ENCODE assay signal across 12 cellular contexts in the genomic region with DNA sequence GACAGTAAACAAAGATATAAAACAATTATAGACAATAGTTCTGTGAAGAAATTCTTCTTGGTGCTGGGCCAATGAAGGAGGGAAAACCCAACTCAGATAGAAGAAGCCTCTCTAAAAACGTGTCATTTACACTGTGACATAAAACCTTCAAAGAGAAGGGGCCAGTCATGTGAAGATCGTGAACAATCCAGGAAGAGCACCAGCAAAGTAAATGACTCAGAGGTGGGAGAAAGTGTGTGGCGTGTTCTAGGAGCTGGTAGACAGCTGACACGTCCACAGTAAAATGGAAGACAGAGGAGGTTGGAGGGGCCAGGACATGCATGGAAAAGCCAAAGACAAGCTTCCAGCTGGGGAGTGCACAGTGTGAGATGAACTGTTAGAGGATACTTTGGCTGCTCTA.
DNase-seq lines count a peak whose midpoint lies in the region; ATAC-seq and TF ChIP-seq lines count a peak whose summit lies in the region.
"Had no signal": no experiment of that assay in that cellular context is flagged by ENCODE, and none has a peak within 500 bp of the region (broad histone marks: within the 10 kb centered on the region; RNA-seq: fewer than 3 reads in every experiment).

No MANE protein-coding gene starts in this region.

- no peaks in the 10 kb centered on the region for H3K27me3 ChIP-seq in CD4-positive, alpha-beta T cell (ENCODE audit: control insufficient read depth, insufficient read depth, low read length)
- no peaks in the 10 kb centered on the region for H3K27me3 ChIP-seq in naive thymus-derived CD4-positive, alpha-beta T cell (ENCODE audit: control insufficient read depth in 2 of 2, insufficient read depth in 2 of 2, low read length in 2 of 2)
- H3K27me3 ChIP-seq: gastroesophageal sphincter had no signal

- no peaks in the 10 kb centered on the region for H3K9me3 ChIP-seq in CD4-positive, alpha-beta T cell (ENCODE audit: control insufficient read depth, low read length)
- H3K9me3 ChIP-seq in naive thymus-derived CD4-positive, alpha-beta T cell (ENCODE audit: control insufficient read depth in 2 of 3, low read length in 3 of 3) = no peaks in the 10 kb centered on the region
- H3K9me3 ChIP-seq: psoas muscle had no signal

- POLR2A ChIA-PET in CD4-positive, alpha-beta T cell (lab: Charles Lee) = no interaction called here
- POLR2A ChIA-PET in naive thymus-derived CD4-positive, alpha-beta T cell (lab: Charles Lee) = no interaction called here

- no peak overlapping the region for H3K4me3 Mint-ChIP-seq in CD4-positive, alpha-beta T cell
- peak overlapping the region; percentile 9 for H3K4me3 Mint-ChIP-seq in activated T-cell treated with anti-CD3 and anti-CD28 coated beads, Interleukin-2, amount 50 U/mL, for 4 hours
- peak overlapping the region in 4 of 10 donors; percentile 0 to 19 (median 6) for H3K4me3 Mint-ChIP-seq in naive thymus-derived CD4-positive, alpha-beta T cell
- H3K4me3 Mint-ChIP-seq: CD14-positive monocyte had no signal

- H3K9me3 Mint-ChIP-seq in CD4-positive, alpha-beta T cell = peaks cover 8% of the 10 kb centered on the region
- peaks cover 21% of the 10 kb centered on the region for H3K9me3 Mint-ChIP-seq in activated T-cell treated with anti-CD3 and anti-CD28 coated beads, Interleukin-2, amount 50 U/mL, for 4 hours
- H3K9me3 Mint-ChIP-seq in naive thymus-derived CD4-positive, alpha-beta T cell = peaks cover 0 to 17% (median 6%) of the 10 kb centered on the region in 11 donors

- DNase-seq in A172 (ENCODE audit: low spot score) (peak; percentile 18), GDM1 (lab: John Stamatoyannopoulos, UW) (no peak), Right ventricle myocardium superior (no peak)
- no peak for DNase-seq in CD4-positive, alpha-beta T cell
- DNase-seq in activated T-cell treated with anti-CD3 and anti-CD28 coated beads, Interleukin-2, amount 50 U/mL, for 4 hours = no peak
- no peak for DNase-seq in naive thymus-derived CD4-positive, alpha-beta T cell
- DNase-seq: NCI-H146, psoas muscle had no signal

- peaks cover 15% of the 10 kb centered on the region for H3K4me1 Mint-ChIP-seq in CD4-positive, alpha-beta T cell (ENCODE audit: low read depth)
- peaks cover 37% of the 10 kb centered on the region for H3K4me1 Mint-ChIP-seq in activated T-cell treated with anti-CD3 and anti-CD28 coated beads, Interleukin-2, amount 50 U/mL, for 4 hours (ENCODE audit: low read depth)
- peaks cover 7 to 49% (median 13%) of the 10 kb centered on the region in 7 donors for H3K4me1 Mint-ChIP-seq in naive thymus-derived CD4-positive, alpha-beta T cell

- peaks cover 0 to 7% of the 10 kb centered on the region in 2 donors for H3K4me1 ChIP-seq in naive thymus-derived CD4-positive, alpha-beta T cell (ENCODE audit: control insufficient read depth in 2 of 2, insufficient read depth in 2 of 2, low read length in 2 of 2)
- H3K4me1 ChIP-seq: gastroesophageal sphincter, psoas muscle had no signal

- no peak overlapping the region for H3K27ac ChIP-seq in CD4-positive, alpha-beta T cell (ENCODE audit: low read depth, low read length)
- H3K27ac ChIP-seq in naive thymus-derived CD4-positive, alpha-beta T cell (ENCODE audit: low read depth, low read length) = no peak overlapping the region
- H3K27ac ChIP-seq: gastroesophageal sphincter, psoas muscle had no signal

- peak overlapping the region; percentile 38 for H3K27ac Mint-ChIP-seq in CD4-positive, alpha-beta T cell
- H3K27ac Mint-ChIP-seq in naive thymus-derived CD4-positive, alpha-beta T cell = peak overlapping the region in 4 of 9 donors; percentile 2 to 16 (median 6)
- H3K27ac Mint-ChIP-seq: CD14-positive monocyte had no signal

- H3K4me3 ChIP-seq in naive thymus-derived CD4-positive, alpha-beta T cell (ENCODE audit: low read length) = no peak overlapping the region
- H3K4me3 ChIP-seq: gastroesophageal sphincter, psoas muscle had no signal

- ATAC-seq in CD4-positive, alpha-beta T cell (ENCODE audit: poor library complexity) = peak; percentile 67
- ATAC-seq in activated T-cell treated with anti-CD3 and anti-CD28 coated beads, Interleukin-2, amount 50 U/mL, for 4 hours = peak; percentile 92 to 93
- ATAC-seq in naive thymus-derived CD4-positive, alpha-beta T cell = peak; percentile 76
- no peak for ATAC-seq in HG02571 (IDR thresholded peaks at IDR 0.05; ENCODE audit: unreplicated experiment)
- ATAC-seq in GM18519 (IDR thresholded peaks at IDR 0.05; ENCODE audit: low FRiP score, unreplicated experiment) = no peak
- ATAC-seq in Right ventricle myocardium superior (ENCODE audit: poor library complexity) = no peak
- ATAC-seq: gastroesophageal sphincter, psoas muscle had no signal

- H3K36me3 Mint-ChIP-seq in CD4-positive, alpha-beta T cell (ENCODE audit: low read depth) = peaks cover 6% of the 10 kb centered on the region
- peaks cover 12% of the 10 kb centered on the region for H3K36me3 Mint-ChIP-seq in activated T-cell treated with anti-CD3 and anti-CD28 coated beads, Interleukin-2, amount 50 U/mL, for 4 hours (ENCODE audit: insufficient read depth)
- H3K36me3 Mint-ChIP-seq in naive thymus-derived CD4-positive, alpha-beta T cell = peaks cover 11 to 22% (median 15%) of the 10 kb centered on the region in 5 donors

- TF ChIP-seq CTCF in CD4-positive, alpha-beta T cell (IDR thresholded peaks at IDR 0.05) = no peak

- intact Hi-C loops in CD4-positive, alpha-beta T cell (cut with DNase I, micrococcal nuclease) = no loop called here
- intact Hi-C loops in naive thymus-derived CD4-positive, alpha-beta T cell (cut with micrococcal nuclease) = loop anchor here in 1 of 2 donors (5.0 to 10.0 kb wide), 2 partner anchors 49 to 113 kb away; no protein-coding TSS in a partner anchor
- intact Hi-C loops in Right ventricle myocardium superior (cut with DNase I) = no loop called here

- no peaks in the 10 kb centered on the region for H3K27me3 Mint-ChIP-seq in CD4-positive, alpha-beta T cell
- no peaks in the 10 kb centered on the region for H3K27me3 Mint-ChIP-seq in activated T-cell treated with anti-CD3 and anti-CD28 coated beads, Interleukin-2, amount 50 U/mL, for 4 hours (ENCODE audit: low read depth)
- H3K27me3 Mint-ChIP-seq in naive thymus-derived CD4-positive, alpha-beta T cell = no peaks in the 10 kb centered on the region

- CTCF ChIA-PET in CD4-positive, alpha-beta T cell (lab: Charles Lee) = no interaction called here
- CTCF ChIA-PET in naive thymus-derived CD4-positive, alpha-beta T cell (lab: Charles Lee) = no interaction called here

- H3K36me3 ChIP-seq in naive thymus-derived CD4-positive, alpha-beta T cell (ENCODE audit: control insufficient read depth in 2 of 3, insufficient read depth in 3 of 3, low read length in 3 of 3) = no peaks in the 10 kb centered on the region
- H3K36me3 ChIP-seq: gastroesophageal sphincter had no signal

Comparison
In these comparisons a context has a peak if more than half of its experiments do, and no peak if none do; other contexts are left out.
1. ATAC-seq: peak in CD4-positive, alpha-beta T cell (single experiment), activated T-cell treated with anti-CD3 and anti-CD28 coated beads, Interleukin-2, amount 50 U/mL, for 4 hours (2 of 2) and naive thymus-derived CD4-positive, alpha-beta T cell (single experiment); none in HG02571 (single experiment), GM18519 (single experiment) and Right ventricle myocardium superior (single experiment).